In the genomic region with DNA sequence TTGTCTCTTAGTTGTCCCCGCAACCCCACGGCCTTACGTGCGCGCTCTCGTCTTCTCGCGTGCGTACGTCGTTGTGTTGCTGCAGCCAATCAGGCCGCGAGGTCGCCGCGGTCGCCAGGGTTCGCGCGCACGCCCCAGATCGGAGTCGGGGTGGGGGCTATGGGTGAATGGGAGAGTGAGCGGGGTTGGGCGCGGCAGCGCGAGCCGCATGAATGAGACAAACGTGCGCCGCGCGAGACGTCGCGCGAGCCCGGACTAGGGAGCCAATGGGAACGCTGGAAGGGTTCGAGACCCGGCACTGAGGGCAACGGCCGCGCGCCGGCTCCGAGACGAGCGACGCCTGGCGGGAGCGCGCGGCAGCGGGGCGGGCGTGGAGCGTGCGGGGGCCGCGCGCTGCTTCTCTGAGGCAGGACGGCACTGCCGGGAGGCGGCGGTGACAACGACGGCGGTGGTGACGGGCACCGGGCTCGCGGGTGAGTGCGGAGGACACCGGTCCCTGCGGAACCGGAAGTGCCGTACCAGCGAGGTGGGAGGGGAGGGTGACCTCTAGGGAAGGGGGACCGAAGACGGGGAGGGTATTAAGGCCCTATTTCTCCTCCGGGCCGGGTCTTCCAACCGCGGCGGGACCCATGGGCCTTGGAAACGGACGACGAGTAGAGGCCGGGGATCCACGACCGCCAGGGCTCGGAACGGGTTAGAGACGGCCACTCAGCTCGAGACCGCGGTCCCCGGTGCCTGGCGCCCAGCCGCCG, we compare ENCODE assay signal across 8 cellular contexts. TPM values are rescaled to one million over a fixed set of nuclear protein-coding genes. Genes with fewer than 3 reads are reported as not detected.
DNase-seq lines count a peak whose midpoint lies in the region; ATAC-seq, FAIRE-seq and TF ChIP-seq lines count a peak whose summit lies in the region.

A gene with protein sequence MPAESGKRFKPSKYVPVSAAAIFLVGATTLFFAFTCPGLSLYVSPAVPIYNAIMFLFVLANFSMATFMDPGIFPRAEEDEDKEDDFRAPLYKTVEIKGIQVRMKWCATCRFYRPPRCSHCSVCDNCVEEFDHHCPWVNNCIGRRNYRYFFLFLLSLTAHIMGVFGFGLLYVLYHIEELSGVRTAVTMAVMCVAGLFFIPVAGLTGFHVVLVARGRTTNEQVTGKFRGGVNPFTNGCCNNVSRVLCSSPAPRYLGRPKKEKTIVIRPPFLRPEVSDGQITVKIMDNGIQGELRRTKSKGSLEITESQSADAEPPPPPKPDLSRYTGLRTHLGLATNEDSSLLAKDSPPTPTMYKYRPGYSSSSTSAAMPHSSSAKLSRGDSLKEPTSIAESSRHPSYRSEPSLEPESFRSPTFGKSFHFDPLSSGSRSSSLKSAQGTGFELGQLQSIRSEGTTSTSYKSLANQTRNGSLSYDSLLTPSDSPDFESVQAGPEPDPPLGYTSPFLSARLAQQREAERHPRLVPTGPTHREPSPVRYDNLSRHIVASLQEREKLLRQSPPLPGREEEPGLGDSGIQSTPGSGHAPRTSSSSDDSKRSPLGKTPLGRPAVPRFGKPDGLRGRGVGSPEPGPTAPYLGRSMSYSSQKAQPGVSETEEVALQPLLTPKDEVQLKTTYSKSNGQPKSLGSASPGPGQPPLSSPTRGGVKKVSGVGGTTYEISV (plus strand): TSS at position 400 of the 752 bp plus-strand sequence. CDS start 4,977 bp downstream, outside the sequence.

- H4K5ac ChIP-seq in H1 (ENCODE audit: insufficient read length, low read depth, low read length) = peak within 1 kb of the TSS; percentile 89
- peak within 1 kb of the TSS; percentile 35 for H4K5ac ChIP-seq in mesendoderm (ENCODE audit: low read length)

- H2BK15ac ChIP-seq in H1 (ENCODE audit: low read length) = peak within 1 kb of the TSS; percentile 97; the same call in 1 of the 2 replicates
- H2BK15ac ChIP-seq in mesendoderm (replicated peaks; ENCODE audit: low read depth) = no peak within 1 kb of the TSS

- H3K4ac ChIP-seq in H1 (replicated peaks; ENCODE audit: insufficient read length, low read depth, low read length) (peak within 1 kb of the TSS; percentile 40), mesendoderm (ENCODE audit: low read depth, low read length) (peak within 1 kb of the TSS; percentile 40)

- H3K23me2 ChIP-seq in H1 (ENCODE audit: low read depth, low read length) = peaks cover 4% of the 10 kb centered on the region

- H4K91ac ChIP-seq in H1 (replicated peaks; ENCODE audit: insufficient read length, low read length) = peak within 1 kb of the TSS; percentile 97

- H3K27me3 ChIP-seq in H1 (replicated peaks in 1 of 4; ENCODE audit: control insufficient read depth in 3 of 4, extremely low read depth in 1 of 4, insufficient read depth in 3 of 4, low read length in 3 of 4) (no peaks in the 10 kb centered on the region), mesendoderm (ENCODE audit: insufficient read depth, low read length, poor library complexity) (no peaks in the 10 kb centered on the region)

- H2BK12ac ChIP-seq in H1 (ENCODE audit: low read depth, low read length) = peak within 1 kb of the TSS; percentile 99; the same call in 1 of the 2 replicates

- no peaks in the 10 kb centered on the region for H3K79me1 ChIP-seq in H1 (ENCODE audit: low read depth, low read length)
- peaks cover 6% of the 10 kb centered on the region for H3K79me1 ChIP-seq in mesendoderm (ENCODE audit: low read length)

- H3K9ac ChIP-seq in H1 (replicated peaks in 1 of 4; ENCODE audit: extremely low read depth in 1 of 4, low read depth in 3 of 4, low read length in 3 of 4) (peak within 1 kb of the TSS; percentile 91 to 99 (median 98)), mesendoderm (ENCODE audit: low read length) (peak within 1 kb of the TSS; percentile 96)

- H3K4me1 ChIP-seq in H1 (replicated peaks in 1 of 4; ENCODE audit: control insufficient read depth in 3 of 4, insufficient read depth in 4 of 4, low read length in 3 of 4) (peaks cover 0 to 7% (median 2%) of the 10 kb centered on the region in 4 experiments; a peak in 3 of 7 replicates), mesendoderm (ENCODE audit: control insufficient read depth, low read depth, low read length) (peaks cover 3% of the 10 kb centered on the region)

- 0% methylated on average over 47 of the region's 103 CpGs; no CpG with 5 or more reads in 1 of the 2 experiments for WGBS in H1 (ENCODE audit: extremely low coverage in 1 of 2, insufficient coverage in 1 of 2, insufficient read length in 1 of 2, insufficient replicate concordance in 2 of 2, low coverage in 1 of 2, low lambda C conversion rate in 2 of 2, missing lambda C conversion rate in 1 of 2), 2 experiments
- no CpG with 5 or more reads among the region's 103 CpGs for WGBS in mesendoderm (ENCODE audit: extremely low coverage, insufficient coverage, low lambda C conversion rate)

- H3K36me3 ChIP-seq in H1 (ENCODE audit: control insufficient read depth in 2 of 4, insufficient read depth in 4 of 4, low read length in 3 of 4) = peaks cover 9 to 13% (median 10%) of the 10 kb centered on the region in 4 experiments
- no peaks in the 10 kb centered on the region for H3K36me3 ChIP-seq in mesendoderm (ENCODE audit: control insufficient read depth, insufficient read depth, low read length)

- H3K56ac ChIP-seq in H1 (replicated peaks; ENCODE audit: insufficient read length, low read depth, low read length) (peak within 1 kb of the TSS; percentile 90), mesendoderm (ENCODE audit: low read length) (peak within 1 kb of the TSS; percentile 96)

- peak within 1 kb of the TSS; percentile 78 for H3K18ac ChIP-seq in H1 (ENCODE audit: extremely low read depth, low read length)
- peak within 1 kb of the TSS; percentile 19 for H3K18ac ChIP-seq in mesendoderm (ENCODE audit: low read length)

- H2AFZ ChIP-seq in H1 (ENCODE audit: low read length) = peak within 1 kb of the TSS; percentile 89

- H3K9me3 ChIP-seq in H1 (ENCODE audit: insufficient read depth in 2 of 2, low read depth in 1 of 2, low read length in 1 of 2) = no peaks in the 10 kb centered on the region

- POLR2A ChIA-PET in H1 (lab: Charles Lee; ENCODE audit: partially characterized antibody) = interaction anchor here (0.6 to 5.4 kb wide), 11 partner anchors 11 to 114 kb away, joined by 3 to 79 read pairs (median 5); partner anchors contain the start of genes CLP1, UBE2L6 and YPEL4

- H2BK5ac ChIP-seq in H1 (ENCODE audit: low read depth, low read length) (peak within 1 kb of the TSS; percentile 99), mesendoderm (ENCODE audit: low read length) (peak within 1 kb of the TSS; percentile 65)

- TF ChIP-seq CTCF in H1 (IDR thresholded peaks at IDR 0.05; ENCODE audit: control extremely low read depth in 1 of 3, insufficient read depth in 1 of 3, low read depth in 1 of 3, low read length in 3 of 3) = peak; percentile 14 to 46 (median 37); a peak in 2 of 4 replicates

- H4K8ac ChIP-seq in H1 (ENCODE audit: extremely low read depth, insufficient read depth, low read length) (peak within 1 kb of the TSS; percentile 97), mesendoderm (ENCODE audit: low read depth, low read length) (no peak within 1 kb of the TSS)

- H2AK5ac ChIP-seq in H1 (ENCODE audit: low read depth, low read length) (no peak within 1 kb of the TSS), mesendoderm (ENCODE audit: low read length) (no peak within 1 kb of the TSS)

- TF ChIP-seq EP300 in H1 (IDR thresholded peaks at IDR 0.05; ENCODE audit: borderline replicate concordance in 1 of 2, low read depth in 2 of 2, low read length in 2 of 2) = 0 out of 3 replicates have a peak, but pooled peaks of 1 of the 2 experiments have one; percentile 27

- H4K20me1 ChIP-seq in H1 (replicated peaks in 1 of 2; ENCODE audit: control insufficient read depth in 1 of 2, insufficient read depth in 2 of 2, low read length in 2 of 2) = no peaks in the 10 kb centered on the region

- peak within 1 kb of the TSS; percentile 90 to 95 (median 94) for H3K4me3 ChIP-seq in H1 (ENCODE audit: extremely low read depth in 1 of 4, insufficient read depth in 2 of 4, low read depth in 3 of 4, low read length in 4 of 4)
- H3K4me3 ChIP-seq in mesendoderm (ENCODE audit: low read length) = peak within 1 kb of the TSS; percentile 93

- FAIRE-seq in H1 (lab: Jason Lieb, UNC) = no peak

- no peak within 1 kb of the TSS for H3K23ac ChIP-seq in H1 (ENCODE audit: insufficient read length)
- H3K23ac ChIP-seq in mesendoderm (ENCODE audit: low read length) = no peak within 1 kb of the TSS

- peaks cover 9 to 41% of the 10 kb centered on the region in 2 experiments for H3K79me2 ChIP-seq in H1 (ENCODE audit: control insufficient read depth in 1 of 2, insufficient read depth in 2 of 2, low read length in 2 of 2)
- peaks cover 27% of the 10 kb centered on the region for H3K79me2 ChIP-seq in mesendoderm (ENCODE audit: control insufficient read depth, insufficient read depth, low read length)

- H3K4me2 ChIP-seq in H1 (ENCODE audit: insufficient read depth in 1 of 2, low read depth in 2 of 2, low read length in 2 of 2) (peak within 1 kb of the TSS; percentile 82 to 87), mesendoderm (ENCODE audit: low read length) (peak within 1 kb of the TSS; percentile 61)

- H2BK20ac ChIP-seq in H1 (ENCODE audit: low read length) = peak within 1 kb of the TSS; percentile 92; the same call in 1 of the 2 replicates

- DNase-seq in COR-L47 (lab: John Stamatoyannopoulos, UW) (peak; percentile 97), HUDEP-2 (lab: John Stamatoyannopoulos, UW; ENCODE audit: unreplicated experiment in 76 of 76) (peak; percentile 57 to 99 (median 97)), NOMO-1 treated with dmso at 0.1 percent for 144 hours (lab: John Stamatoyannopoulos, UW; ENCODE audit: unreplicated experiment) (peak; percentile 99), H1 (ENCODE audit: low read depth in 1 of 2, low spot score in 2 of 2) (peak; percentile 97), mesendoderm (peak; percentile 100)
- peak; percentile 87 to 99 (median 96) for DNase-seq in activated CD8-positive, alpha-beta memory T cell treated with anti-CD3 and anti-CD28 coated beads for 48 hours (ENCODE audit: low read depth in 2 of 3, low spot score in 2 of 3)
- DNase-seq in stimulated activated CD8-positive, alpha-beta memory T cell treated with anti-CD3 and anti-CD28 coated beads, Interleukin-15, amount 100 ng/mL, for 1 hour (ENCODE audit: low read depth) = peak; percentile 97

- CTCF ChIA-PET in H1 (lab: Charles Lee; ENCODE audit: partially characterized antibody) = interaction anchor here (0.6 to 1.4 kb wide), 3 partner anchors 10 to 174 kb away, joined by 4 read pairs; no protein-coding TSS in a partner anchor

- ATAC-seq in GM21360 (IDR thresholded peaks at IDR 0.05; ENCODE audit: unreplicated experiment) = peak; percentile 83

- H3K27ac ChIP-seq in H1 (ENCODE audit: low read depth, low read length) (peak within 1 kb of the TSS; percentile 99), mesendoderm (ENCODE audit: low read depth, low read length) (peak within 1 kb of the TSS; percentile 97)

- peak; percentile 20 to 92; a peak in 2 of 3 replicates for TF ChIP-seq POLR2A in H1 (IDR thresholded peaks at IDR 0.05; ENCODE audit: control extremely low read depth in 1 of 2, low read depth in 2 of 2, low read length in 2 of 2)

- H3K14ac ChIP-seq in H1 (ENCODE audit: insufficient read length) = no peak within 1 kb of the TSS

- no peak for TF ChIP-seq RAD21 in H1 (IDR thresholded peaks at IDR 0.05 in 1 of 2, conservative IDR thresholded peaks at IDR 0.05 in 1 of 2; ENCODE audit: low read depth in 2 of 2, low read length in 2 of 2)

- H2BK120ac ChIP-seq in H1 (replicated peaks; ENCODE audit: low read depth, low read length) = peak within 1 kb of the TSS; percentile 84
- peak within 1 kb of the TSS; percentile 0 for H2BK120ac ChIP-seq in mesendoderm (ENCODE audit: low read depth, low read length)

RNA-seq across cellular contexts. Expression of the gene that starts here (rescaled TPM):
- 54.8 and 56.3 TPM in 2 replicates for total RNA-seq in H1 (2021; fragmentation: NEBNext Ultra II Directional; extraction: Animal tissue kit (Norgen Biotek cat#: 25700))
- 36.1 and 40.0 TPM in 2 replicates for polyA plus RNA-seq in H1 (2011; rRNA removed)
- 43.3 TPM for polyA plus RNA-seq in H1 (2011; cell fraction: cytosol; rRNA removed)
- 53.0 TPM for polyA plus RNA-seq in H1 (2011; cell fraction: nucleus; rRNA removed)
- 30.3 to 43.2 TPM (median 37.2 TPM) in 4 replicates for polyA plus RNA-seq in H1 (2012, experiment 1 of 2)
- 29.7 TPM for polyA plus RNA-seq in H1 (2012, experiment 2 of 2)
- 43.4 TPM for polyA plus RNA-seq in H1 (2013, experiment 1 of 2)
- polyA plus RNA-seq in H1 (2013, experiment 2 of 2) = 48.7 TPM
- 84.0 and 88.8 TPM in 2 replicates for polyA minus RNA-seq in H1 (2011; rRNA and poly(A)+ RNA removed)
- polyA minus RNA-seq in H1 (2011; cell fraction: cytosol; rRNA and poly(A)+ RNA removed) = 31.1 TPM
- 34.7 TPM for polyA minus RNA-seq in H1 (2011; cell fraction: nucleus; rRNA and poly(A)+ RNA removed)
- polyA plus RNA-seq in mesendoderm (2013, experiment 1 of 2) = 44.7 TPM
- polyA plus RNA-seq in mesendoderm (2013, experiment 2 of 2) = 42.1 TPM

Comparison
In these comparisons a context has a peak if more than half of its experiments do, and no peak if none do; other contexts are left out.
1. Peak in every context shown above with its lines: DNase-seq, ATAC-seq, H3K4me3 ChIP-seq and H3K27ac ChIP-seq.